ENCODE assay signal across 25 cellular contexts in genomic region chr19:48609571-48610108, GRCh38. TPM values are rescaled to one million over a fixed set of nuclear protein-coding genes. Genes with fewer than 3 reads are reported as not detected.
"Had no signal": no experiment of that assay in that cellular context is flagged by ENCODE, and none has a peak within 500 bp of the region (broad histone marks: within the 10 kb centered on the region; RNA-seq: fewer than 3 reads in every experiment).

No MANE protein-coding gene starts in this region.

- H3K9me3 ChIP-seq: MG63, SJSA1, SK-N-SH had no signal

- DNase-seq: IMR-90; MG63; NCI-H1092; NCI-H1105 treated with DMSO at 0.1 percent for 48 hours; NCI-H1417 treated with DMSO at 0.1 percent for 48 hours; NCI-H146; NCI-H1694 treated with DMSO at 0.1 percent for 48 hours; NCI-H1930; NCI-H2081; NCI-H2107; NCI-H226; NCI-H510A; NCI-H524 treated with DMSO at 0.1 percent for 48 hours; NCI-H69; NCI-H774; NK-92 treated with Interleukin-12 subunit alpha and Interleukin-12 subunit beta, amount 100 ng/mL, for 24 hours; Right ventricle myocardium superior; RPMI8226; SIG-M5; SK-N-SH; SW 1271 had no signal

- H3K27ac ChIP-seq: SJSA1 had no signal

- H3K36me3 Mint-ChIP-seq: T-cell had no signal

- H3K27me3 Mint-ChIP-seq: T-cell had no signal

- H3K27me3 ChIP-seq: MG63, SJSA1 had no signal

- H3K9ac ChIP-seq: SK-N-SH had no signal

- H3K4me3 Mint-ChIP-seq: T-cell; T-helper 1 cell treated with Interleukin-12 subunit alpha and Interleukin-12 subunit beta and Interleukin-4 antibody, amounts not matched to agents 30 μg/mL and 1 μg/mL, for 36 hours had no signal

- H3K4me2 ChIP-seq: SK-N-SH had no signal

- H3K4me3 ChIP-seq: MG63, SJSA1 had no signal

- H3K9me3 Mint-ChIP-seq: T-cell; T-helper 1 cell treated with Interleukin-12 subunit alpha and Interleukin-12 subunit beta and Interleukin-4 antibody, amounts not matched to agents 30 μg/mL and 1 μg/mL, for 36 hours had no signal

- H3K9me2 ChIP-seq: SK-N-SH had no signal

RNA-seq across cellular contexts. Expression of gene SPACA4, which starts 3.1 kb away (rescaled TPM):
- total RNA-seq: IMR-90, LHCN-M2, Right ventricle myocardium superior, SJSA1, T-cell had no signal

RNA-seq across cellular contexts. Expression of gene FAM83E, which starts 5.2 kb away (rescaled TPM):
- total RNA-seq: LHCN-M2, Right ventricle myocardium superior had no signal
